Comparison of ENCODE assay signal across 8 cellular contexts in genomic region chr12:74317078-74317581, GRCh38.
DNase-seq lines count a peak whose midpoint lies in the region; ATAC-seq and TF ChIP-seq lines count a peak whose summit lies in the region.
"Had no signal": no experiment of that assay in that cellular context is flagged by ENCODE, and none has a peak within 500 bp of the region (broad histone marks: within the 10 kb centered on the region; RNA-seq: fewer than 3 reads in every experiment).

No MANE protein-coding gene starts in this region.

- WGBS in smooth muscle cell (ENCODE audit: low lambda C conversion rate) = 67% methylated on average over 1 of the region's 1 CpG

- no peak overlapping the region for H3K4me3 ChIP-seq in OCI-LY7 (ENCODE audit: low read depth, low read length, poor library complexity, severe bottlenecking)
- H3K4me3 ChIP-seq in fibroblast of villous mesenchyme (ENCODE audit: low read depth, low read length) = no peak overlapping the region
- H3K4me3 ChIP-seq in smooth muscle cell = no peak overlapping the region
- no peak overlapping the region for H3K4me3 ChIP-seq in effector memory CD4-positive, alpha-beta T cell (ENCODE audit: insufficient read depth, low read depth, low read length, poor library complexity, severe bottlenecking)
- H3K4me3 ChIP-seq: thoracic aorta had no signal

- H3K9me2 ChIP-seq in OCI-LY7 (ENCODE audit: insufficient read depth, low read length) = no peaks in the 10 kb centered on the region; the same call in 1 of the 2 replicates

- intact Hi-C loops in OCI-LY7 (cut with micrococcal nuclease; ENCODE audit: unreplicated experiment) = no loop called here

- POLR2A ChIA-PET in OCI-LY7 (lab: Charles Lee) = interaction anchor here (0.6 to 1.6 kb wide), 2 partner anchors 24 to 957 kb away, joined by 3 to 4 read pairs; no protein-coding TSS in a partner anchor

- H3K4me2 ChIP-seq in OCI-LY7 (ENCODE audit: low read length) (no peak overlapping the region), smooth muscle cell (no peak overlapping the region)

- H3K4me1 ChIP-seq in OCI-LY7 (ENCODE audit: insufficient read depth, low read length, poor library complexity, severe bottlenecking) (no peaks in the 10 kb centered on the region), smooth muscle cell (ENCODE audit: low read depth) (no peaks in the 10 kb centered on the region)
- no peaks in the 10 kb centered on the region for H3K4me1 ChIP-seq in effector memory CD4-positive, alpha-beta T cell (ENCODE audit: control insufficient read depth, insufficient read depth, low read length, poor library complexity, severe bottlenecking)

- H3K27ac ChIP-seq in OCI-LY7 (ENCODE audit: low read depth, low read length, poor library complexity, severe bottlenecking) (no peak overlapping the region), smooth muscle cell (ENCODE audit: low read depth) (no peak overlapping the region)
- no peak overlapping the region for H3K27ac ChIP-seq in effector memory CD4-positive, alpha-beta T cell (ENCODE audit: insufficient read depth, low read length, poor library complexity, severe bottlenecking)
- H3K27ac ChIP-seq: thoracic aorta had no signal

- H3K9ac ChIP-seq in smooth muscle cell (ENCODE audit: low read depth) = no peak overlapping the region

- TF ChIP-seq CTCF in OCI-LY7 (conservative IDR thresholded peaks at IDR 0.05; ENCODE audit: low read length) (peak; percentile 57), fibroblast of villous mesenchyme (IDR thresholded peaks at IDR 0.05; ENCODE audit: insufficient read depth, low read depth, low read length) (peak; percentile 32), smooth muscle cell (IDR thresholded peaks at IDR 0.05; ENCODE audit: borderline replicate concordance, insufficient read depth, poor library complexity, severe bottlenecking) (peak; percentile 44)

- ATAC-seq in GM21619 (IDR thresholded peaks at IDR 0.05; ENCODE audit: unreplicated experiment) = no peak
- no peak for ATAC-seq in GM19023 (IDR thresholded peaks at IDR 0.05; ENCODE audit: unreplicated experiment)

- H3K9me3 ChIP-seq in OCI-LY7 (ENCODE audit: low read length) = no peaks in the 10 kb centered on the region
- H3K9me3 ChIP-seq in smooth muscle cell (replicated peaks; ENCODE audit: low read depth) = no peaks in the 10 kb centered on the region
- H3K9me3 ChIP-seq in effector memory CD4-positive, alpha-beta T cell (ENCODE audit: control insufficient read depth, low read length) = no peaks in the 10 kb centered on the region
- H3K9me3 ChIP-seq: thoracic aorta had no signal

- CTCF ChIA-PET in OCI-LY7 (lab: Charles Lee; ENCODE audit: unreplicated experiment) = no interaction called here

- H2AFZ ChIP-seq in OCI-LY7 (ENCODE audit: low read length) (no peak overlapping the region), smooth muscle cell (ENCODE audit: low read depth) (peak overlapping the region; percentile 54)

- peak; percentile 57 for DNase-seq in HT1080 (ENCODE audit: low read depth)
- DNase-seq in OCI-LY7 (ENCODE audit: low spot score) = peak; percentile 4
- peak; percentile 32 for DNase-seq in fibroblast of villous mesenchyme (ENCODE audit: low read depth)
- no peak for DNase-seq in smooth muscle cell (lab: John Stamatoyannopoulos, UW; ENCODE audit: unreplicated experiment)
- DNase-seq in effector memory CD4-positive, alpha-beta T cell = no peak

- no TSS peak for BruUV-seq in OCI-LY7 (replicated peaks; lab: Mats Ljungman, UMichigan)

- H4K20me1 ChIP-seq in OCI-LY7 (ENCODE audit: insufficient read depth, low read length) (no peaks in the 10 kb centered on the region), smooth muscle cell (ENCODE audit: low read depth) (no peaks in the 10 kb centered on the region)

- no peaks in the 10 kb centered on the region for H3K27me3 ChIP-seq in smooth muscle cell (ENCODE audit: low read depth)
- no peaks in the 10 kb centered on the region for H3K27me3 ChIP-seq in effector memory CD4-positive, alpha-beta T cell (replicated peaks; ENCODE audit: control insufficient read depth, insufficient read depth, low read length, poor library complexity, severe bottlenecking)

- no peaks in the 10 kb centered on the region for H3F3A ChIP-seq in smooth muscle cell (ENCODE audit: low read depth)

- H3K36me3 ChIP-seq in OCI-LY7 (ENCODE audit: insufficient read depth, low read length) = no peaks in the 10 kb centered on the region
- no peaks in the 10 kb centered on the region for H3K36me3 ChIP-seq in smooth muscle cell (ENCODE audit: low read depth)
- no peaks in the 10 kb centered on the region for H3K36me3 ChIP-seq in effector memory CD4-positive, alpha-beta T cell (ENCODE audit: control insufficient read depth, insufficient read depth, low read length)
- H3K36me3 ChIP-seq: thoracic aorta had no signal

- H3K79me2 ChIP-seq in OCI-LY7 (ENCODE audit: insufficient read depth, low read depth, low read length) (no peaks in the 10 kb centered on the region), smooth muscle cell (ENCODE audit: low read depth) (no peaks in the 10 kb centered on the region)

Comparison
In these comparisons a context has a peak if more than half of its experiments do, and no peak if none do; other contexts are left out.
1. DNase-seq: peak in HT1080 (single experiment), OCI-LY7 (single experiment) and fibroblast of villous mesenchyme (single experiment); none in smooth muscle cell (single experiment) and effector memory CD4-positive, alpha-beta T cell (0 of 3).
2. Peak in every context shown above with its lines, with median percentiles within 50 percentile points of each other: CTCF ChIP-seq.